In genomic region chr2:121755237-121756111, GRCh38 we compare ENCODE assay signal across 8 cellular contexts. TPM values are rescaled to one million over a fixed set of nuclear protein-coding genes. Genes with fewer than 3 reads are reported as not detected.
A peak's percentile ranks its signal among the peaks of the same experiment; 100 is the strongest.
DNase-seq lines count a peak whose midpoint lies in the region; ATAC-seq and TF ChIP-seq lines count a peak whose summit lies in the region.

TSS of gene TSN (plus strand) at chr2:121755651. CDS start at chr2:121755780, 129 bp downstream.

- peak within 1 kb of the TSS; percentile 53 for H3K27ac ChIP-seq in temporal lobe (ENCODE audit: low read depth, low read length)

- peak; percentile 100 for ATAC-seq in HG02678 (IDR thresholded peaks at IDR 0.05; ENCODE audit: unreplicated experiment)
- peak; percentile 100 for ATAC-seq in omental fat pad (ENCODE audit: low FRiP score)

- H3K4me3 Mint-ChIP-seq in activated naive CD8-positive, alpha-beta T cell, result peak within 1 kb of the TSS; percentile 99

- H3K27ac Mint-ChIP-seq in activated naive CD8-positive, alpha-beta T cell, result peak within 1 kb of the TSS; percentile 95

- H3K9me3 Mint-ChIP-seq in activated naive CD8-positive, alpha-beta T cell (ENCODE audit: low read depth), result no peaks in the 10 kb centered on the region

- H3K27me3 Mint-ChIP-seq in activated naive CD8-positive, alpha-beta T cell, result no peaks in the 10 kb centered on the region

- TF ChIP-seq CTCF in GM12864 (IDR thresholded peaks at IDR 0.05; ENCODE audit: low read depth, low read length, missing control alignments) (no peak), omental fat pad (IDR thresholded peaks at IDR 0.05) (no peak)

- peak; percentile 94 for DNase-seq in GM12864 (ENCODE audit: low read depth)
- peak; percentile 91 for DNase-seq in NCI-H1105 treated with DMSO at 0.1 percent for 48 hours (lab: John Stamatoyannopoulos, UW)
- peak; percentile 96 for DNase-seq in SKM-1 treated with dmso at 0.1 percent for 144 hours (lab: John Stamatoyannopoulos, UW; ENCODE audit: unreplicated experiment)
- peak; percentile 99 for DNase-seq in glomerular visceral epithelial cell (ENCODE audit: extremely low spot score)
- peak; percentile 88 for DNase-seq in omental fat pad (ENCODE audit: low spot score)

- H3K4me3 ChIP-seq in GM12864 (ENCODE audit: low read depth, low read length), result peak within 1 kb of the TSS; percentile 99

- H3K4me1 Mint-ChIP-seq in activated naive CD8-positive, alpha-beta T cell (ENCODE audit: low read depth), result peaks cover 30% of the 10 kb centered on the region

- H3K36me3 Mint-ChIP-seq in activated naive CD8-positive, alpha-beta T cell, result no peaks in the 10 kb centered on the region

RNA-seq across cellular contexts. Expression of gene TSN, which starts in this region (rescaled TPM):
- total RNA-seq in omental fat pad, result 10 to 100 TPM; 28.3 to 39.5 (median 33.2) TPM
- 48.4 TPM for total RNA-seq in temporal lobe

Comparison
In these comparisons a context has a peak if more than half of its experiments do, and no peak if none do; other contexts are left out.
1. Peak in every context shown above with its lines: DNase-seq, ATAC-seq, H3K4me3 ChIP-seq and H3K27ac ChIP-seq.